ENCODE assay signal across 9 cellular contexts in genomic region chr4:77104405-77105292, GRCh38.
DNase-seq lines count a peak whose midpoint lies in the region.
"Had no signal": no experiment of that assay in that cellular context is flagged by ENCODE, and none has a peak within 500 bp of the region (broad histone marks: within the 10 kb centered on the region; RNA-seq: fewer than 3 reads in every experiment).

No MANE protein-coding gene starts in this region.

- DNase-seq in ELR (ENCODE audit: low read depth) (peak; percentile 6), NCI-H748 treated with DMSO at 0.1 percent for 48 hours (lab: John Stamatoyannopoulos, UW) (peak; percentile 44), fibroblast of peridontal ligament (ENCODE audit: extremely low read depth) (peak; percentile 33), putamen (ENCODE audit: low spot score) (peak; percentile 31), CD1c-positive myeloid dendritic cell (ENCODE audit: extremely low spot score) (no peak), T-helper 2 cell (no peak), HPDE6-E6E7 (ENCODE audit: extremely low spot score) (no peak), NAMALWA (ENCODE audit: low spot score) (no peak)
- DNase-seq: stimulated activated naive B cell treated with anti-CD40 and anti-IgM and Interleukin-4, amounts not matched to agents 10 μg/mL and 1 μg/mL and 100 μg/mL, for 72 hours had no signal

Comparison
In these comparisons a context has a peak if more than half of its experiments do, and no peak if none do; other contexts are left out.
1. DNase-seq: peak in ELR (single experiment), NCI-H748 treated with DMSO at 0.1 percent for 48 hours (single experiment), fibroblast of peridontal ligament (single experiment) and putamen (single experiment); none in CD1c-positive myeloid dendritic cell (single experiment), T-helper 2 cell (0 of 5), HPDE6-E6E7 (single experiment) and NAMALWA (single experiment).